Comparison of ENCODE assay signal across 8 cellular contexts in genomic region chr15:45112592-45113379, GRCh38. TPM values are rescaled to one million over a fixed set of nuclear protein-coding genes. Genes with fewer than 3 reads are reported as not detected.
DNase-seq lines count a peak whose midpoint lies in the region; ATAC-seq, FAIRE-seq and TF ChIP-seq lines count a peak whose summit lies in the region.

No MANE protein-coding gene starts in this region.

- peak overlapping the region; percentile 55 for H3K4me3 Mint-ChIP-seq in activated naive CD8-positive, alpha-beta T cell treated with anti-CD3 and anti-CD28 coated beads, Interleukin-2, amount 10 ng/mL, durations not matched to agents 7 days and 5 days

- in situ Hi-C loops in HepG2 (cut with HindIII; ENCODE audit: extremely low pct_ligation_motif_present, low pct_unique_long_range_greater_than_20kb), result no loop called here

- ATAC-seq in heart right ventricle (no peak), heart left ventricle (no peak), HepG2 (no peak), aorta (ENCODE audit: low FRiP score) (peak; percentile 24), HG03280 (IDR thresholded peaks at IDR 0.05; ENCODE audit: unreplicated experiment) (no peak), GM21529 (IDR thresholded peaks at IDR 0.05; ENCODE audit: unreplicated experiment) (no peak)
- ATAC-seq in activated naive CD8-positive, alpha-beta T cell treated with anti-CD3 and anti-CD28 coated beads, Interleukin-2, amount 10 ng/mL, durations not matched to agents 7 days and 5 days (ENCODE audit: low read depth), result no peak

- peaks cover 6 to 40% (median 22%) of the 10 kb centered on the region in 9 donors for H3K4me1 ChIP-seq in heart right ventricle
- H3K4me1 ChIP-seq in heart left ventricle, result peaks cover 3 to 46% (median 19%) of the 10 kb centered on the region in 12 donors
- peaks cover 23% of the 10 kb centered on the region for H3K4me1 ChIP-seq in HepG2 (ENCODE audit: insufficient read depth, low read length)
- H3K4me1 ChIP-seq in aorta (ENCODE audit: control insufficient read depth in 1 of 2, insufficient read depth in 2 of 2, low read length in 2 of 2), result no peaks in the 10 kb centered on the region

- H3K36me3 ChIP-seq in heart right ventricle, result no peaks in the 10 kb centered on the region
- no peaks in the 10 kb centered on the region for H3K36me3 ChIP-seq in heart left ventricle
- no peaks in the 10 kb centered on the region for H3K36me3 ChIP-seq in HepG2 (replicated peaks in 1 of 2; ENCODE audit: control insufficient read depth in 1 of 2, insufficient read depth in 2 of 2, low read length in 2 of 2)
- H3K36me3 ChIP-seq in aorta (ENCODE audit: control insufficient read depth in 1 of 2, insufficient read depth in 2 of 2, low read length in 1 of 2), result no peaks in the 10 kb centered on the region

- peaks cover 81% of the 10 kb centered on the region for H3K27me3 Mint-ChIP-seq in activated naive CD8-positive, alpha-beta T cell treated with anti-CD3 and anti-CD28 coated beads, Interleukin-2, amount 10 ng/mL, durations not matched to agents 7 days and 5 days

- CTCF ChIA-PET in HepG2 (lab: Yijun Ruan, JAX; ENCODE audit: low intra/inter-chr PET ratio, low total read pairs), result no interaction called here

- peak overlapping the region; percentile 18; the same call in 1 of the 2 replicates for H3K4me2 ChIP-seq in HepG2 (ENCODE audit: low read depth, low read length)

- H3K79me2 ChIP-seq in HepG2 (ENCODE audit: insufficient read depth, low read length), result no peaks in the 10 kb centered on the region

- H3K9me3 ChIP-seq in heart right ventricle (no peaks in the 10 kb centered on the region), heart left ventricle (no peaks in the 10 kb centered on the region), HepG2 (ENCODE audit: low read length) (no peaks in the 10 kb centered on the region), aorta (ENCODE audit: control insufficient read depth, low read length) (no peaks in the 10 kb centered on the region)

- 1 to 3% methylated on average over 56 to 57 of the region's 57 CpGs for WGBS in heart right ventricle, 2 donors
- WGBS in heart left ventricle, 4 donors, result 1 to 4% (median 3%) methylated on average over 24 to 57 of the region's 57 CpGs
- WGBS in HepG2 (ENCODE audit: low lambda C conversion rate), result no CpG with 5 or more reads among the region's 57 CpGs
- WGBS in aorta, 2 donors, result 1% methylated on average over 57 of the region's 57 CpGs

- intact Hi-C loops in heart right ventricle (cut with DNase I), result loop anchor here in 2 of 10 donors (10.0 kb wide), 2 partner anchors 68 to 78 kb away; no protein-coding TSS in a partner anchor
- intact Hi-C loops in heart left ventricle (cut with DNase I), result loop anchor here in 3 of 10 donors (10.0 kb wide), 4 partner anchors 48 to 148 kb away; no protein-coding TSS in a partner anchor
- intact Hi-C loops in HepG2 (cut with micrococcal nuclease; ENCODE audit: unreplicated experiment), result no loop called here
- intact Hi-C loops in aorta (cut with DNase I), result no loop called here

- TF ChIP-seq RAD21 in HepG2 (CRISPR knock-in tag; IDR thresholded peaks at IDR 0.05), result no peak

- H3K9me3 Mint-ChIP-seq in activated naive CD8-positive, alpha-beta T cell treated with anti-CD3 and anti-CD28 coated beads, Interleukin-2, amount 10 ng/mL, durations not matched to agents 7 days and 5 days, result no peaks in the 10 kb centered on the region

- no peaks in the 10 kb centered on the region for H3K36me3 Mint-ChIP-seq in activated naive CD8-positive, alpha-beta T cell treated with anti-CD3 and anti-CD28 coated beads, Interleukin-2, amount 10 ng/mL, durations not matched to agents 7 days and 5 days

- no peak overlapping the region for H3K9ac ChIP-seq in HepG2 (ENCODE audit: insufficient read depth, low read depth, low read length)

- DNase-seq in heart right ventricle (no peak), heart left ventricle (no peak), HepG2 (ENCODE audit: low spot score) (no peak), aorta (peak in 1 of 2 donors; percentile 65)
- DNase-seq in activated naive CD8-positive, alpha-beta T cell treated with anti-CD3 and anti-CD28 coated beads, Interleukin-2, amount 10 ng/mL, durations not matched to agents 7 days and 5 days, result peak; percentile 41
- no peak for DNase-seq in activated CD8-positive, alpha-beta memory T cell treated with anti-CD3 and anti-CD28 coated beads for 24 hours

- H3K27ac ChIP-seq in heart right ventricle (no peak overlapping the region), heart left ventricle (no peak overlapping the region), HepG2 (ENCODE audit: extremely low read length, insufficient read depth, low read length) (no peak overlapping the region), aorta (ENCODE audit: low read depth in 1 of 2, low read length in 2 of 2) (no peak overlapping the region)

- H3K4me3 ChIP-seq in heart right ventricle, result peak overlapping the region in 7 of 10 donors; percentile 1 to 16 (median 7)
- peak overlapping the region in 4 of 12 donors; percentile 5 to 17 (median 13) for H3K4me3 ChIP-seq in heart left ventricle
- no peak overlapping the region; a peak in 1 of 6 replicates for H3K4me3 ChIP-seq in HepG2 (replicated peaks in 1 of 3; ENCODE audit: insufficient read depth in 1 of 3, low read depth in 2 of 3, low read length in 3 of 3)
- H3K4me3 ChIP-seq in aorta (ENCODE audit: low read length in 2 of 2), result no peak overlapping the region

- no peak for TF ChIP-seq EP300 in HepG2 (IDR thresholded peaks at IDR 0.05; ENCODE audit: low read depth in 2 of 2, low read length in 2 of 2)
- no peak for TF ChIP-seq EP300 in HepG2 (CRISPR knock-in tag; IDR thresholded peaks at IDR 0.05; ENCODE audit: borderline replicate concordance)

- TF ChIP-seq POLR2A in heart left ventricle (IDR thresholded peaks at IDR 0.05) (no peak), HepG2 (IDR thresholded peaks at IDR 0.05; ENCODE audit: insufficient read depth in 1 of 2, low read depth in 2 of 2, low read length in 2 of 2) (no peak)

- no peak overlapping the region for H2AFZ ChIP-seq in HepG2 (ENCODE audit: low read length)

- POLR2A ChIA-PET in activated naive CD8-positive, alpha-beta T cell treated with anti-CD3 and anti-CD28 coated beads, Interleukin-2, amount 10 ng/mL, durations not matched to agents 7 days and 5 days (lab: Charles Lee), result no interaction called here
- POLR2A ChIA-PET in HepG2 (lab: Yijun Ruan, JAX), result no interaction called here

- no peaks in the 10 kb centered on the region for H4K20me1 ChIP-seq in HepG2 (ENCODE audit: insufficient read depth, low read length)

- peaks cover 18% of the 10 kb centered on the region for H3K4me1 Mint-ChIP-seq in activated naive CD8-positive, alpha-beta T cell treated with anti-CD3 and anti-CD28 coated beads, Interleukin-2, amount 10 ng/mL, durations not matched to agents 7 days and 5 days

- H3K27me3 ChIP-seq in heart right ventricle, result peaks cover 39 to 97% (median 92%) of the 10 kb centered on the region in 7 donors
- peaks cover 49 to 94% (median 71%) of the 10 kb centered on the region in 9 donors for H3K27me3 ChIP-seq in heart left ventricle
- H3K27me3 ChIP-seq in HepG2 (ENCODE audit: control insufficient read depth in 1 of 2, insufficient read depth in 2 of 2, low read length in 2 of 2), result peaks cover 15 to 69% of the 10 kb centered on the region in 2 experiments
- no peaks in the 10 kb centered on the region for H3K27me3 ChIP-seq in aorta (ENCODE audit: control insufficient read depth in 1 of 2, insufficient read depth in 2 of 2, low read length in 1 of 2)

- no peak overlapping the region for H3K27ac Mint-ChIP-seq in activated naive CD8-positive, alpha-beta T cell treated with anti-CD3 and anti-CD28 coated beads, Interleukin-2, amount 10 ng/mL, durations not matched to agents 7 days and 5 days

- FAIRE-seq in HepG2 (lab: Jason Lieb, UNC), result no peak

- TF ChIP-seq CTCF in heart right ventricle (IDR thresholded peaks at IDR 0.05) (no peak), heart left ventricle (IDR thresholded peaks at IDR 0.05) (no peak), HepG2 (CRISPR knock-in tag; IDR thresholded peaks at IDR 0.05) (no peak)

- BruUV-seq in HepG2 (replicated peaks; lab: Mats Ljungman, UMichigan), result no TSS peak

RNA-seq across cellular contexts. Expression of gene DUOX2, which starts 1.2 kb away (rescaled TPM):
- total RNA-seq in heart right ventricle (under 1 TPM in 9 of 10 donors, not detected in 1; 0.05 to 0.49 (median 0.15) TPM), heart left ventricle (1 to 10 TPM in 1 of 9 donors, under 1 TPM in 8; 0.02 to 1.4 (median 0.11) TPM), HepG2 (2016; rRNA removed; fragmentation: Illumina TruSeq; extraction: Trizol) (not detected in 2 replicates), aorta (1 to 10 TPM in 1 of 2 donors, under 1 TPM in 1; 0.65 to 2.6 TPM)
- polyA plus RNA-seq in heart right ventricle (under 1 TPM; 0.03 to 0.73 TPM), heart left ventricle (under 1 TPM; 0.03 to 0.53 TPM), HepG2 (2011; rRNA removed) (0.08 and 0.27 TPM in 2 replicates), aorta (under 1 TPM; 0.03 to 0.13 TPM)
- total RNA-seq in activated naive CD8-positive, alpha-beta T cell treated with anti-CD3 and anti-CD28 coated beads, Interleukin-2, amount 10 ng/mL, durations not matched to agents 7 days and 5 days, result not detected
- not detected in 2 replicates for total RNA-seq in HepG2 (2016; cell fraction: cytosol; rRNA removed; fragmentation: Illumina TruSeq; extraction: Trizol; ENCODE audit: low read depth)
- not detected in 2 replicates for total RNA-seq in HepG2 (2016; cell fraction: insoluble cytoplasmic fraction; rRNA removed; fragmentation: Illumina TruSeq; extraction: Trizol)
- not detected in 2 replicates for total RNA-seq in HepG2 (2016; cell fraction: membrane; rRNA removed; fragmentation: Illumina TruSeq; extraction: Trizol)
- not detected in 2 replicates for total RNA-seq in HepG2 (2016; cell fraction: nucleus; rRNA removed; fragmentation: Illumina TruSeq; extraction: Trizol)
- polyA plus RNA-seq in HepG2 (2011; cell fraction: cytosol; rRNA removed), result 0.04 and 0.06 TPM in 2 replicates
- polyA plus RNA-seq in HepG2 (2011; cell fraction: nucleus; rRNA removed), result 1.3 and 1.5 TPM in 2 replicates
- polyA plus RNA-seq in HepG2 (2012), result 0.09 and 0.39 TPM in 2 replicates
- polyA plus RNA-seq in HepG2 (2016; cell fraction: cytosol; fragmentation: Illumina TruSeq; extraction: Trizol; ENCODE audit: low read depth), result not detected in 2 replicates
- polyA plus RNA-seq in HepG2 (2016; cell fraction: insoluble cytoplasmic fraction; fragmentation: Illumina TruSeq; extraction: Trizol; ENCODE audit: low read depth), result not detected in 2 replicates
- not detected in 2 replicates for polyA plus RNA-seq in HepG2 (2016; cell fraction: membrane; fragmentation: Illumina TruSeq; extraction: Trizol; ENCODE audit: low read depth)
- not detected in 2 replicates for polyA plus RNA-seq in HepG2 (2016; cell fraction: nucleus; fragmentation: Illumina TruSeq; extraction: Trizol; ENCODE audit: insufficient read depth, low read depth)
- polyA minus RNA-seq in HepG2 (2011; rRNA and poly(A)+ RNA removed; ENCODE audit: low replicate concordance), result 0.02 and 0.16 TPM in 2 replicates
- polyA minus RNA-seq in HepG2 (2011; cell fraction: cytosol; rRNA and poly(A)+ RNA removed), result 0.09 and 0.30 TPM in 2 replicates
- 0.39 and 0.62 TPM in 2 replicates for polyA minus RNA-seq in HepG2 (2011; cell fraction: nucleus; rRNA and poly(A)+ RNA removed)

RNA-seq across cellular contexts. Expression of gene DUOXA2, which starts 1.3 kb away (rescaled TPM):
- total RNA-seq in heart right ventricle, result not detected
- polyA plus RNA-seq in heart right ventricle, result not detected
- total RNA-seq in heart left ventricle, result not detected
- under 1 TPM in 1 of 2 donors, not detected in 1; 0.03 TPM for polyA plus RNA-seq in heart left ventricle
- not detected for total RNA-seq in activated naive CD8-positive, alpha-beta T cell treated with anti-CD3 and anti-CD28 coated beads, Interleukin-2, amount 10 ng/mL, durations not matched to agents 7 days and 5 days
- not detected in 2 replicates for total RNA-seq in HepG2 (2016; rRNA removed; fragmentation: Illumina TruSeq; extraction: Trizol)
- total RNA-seq in HepG2 (2016; cell fraction: cytosol; rRNA removed; fragmentation: Illumina TruSeq; extraction: Trizol; ENCODE audit: low read depth), result not detected in 2 replicates
- not detected in 2 replicates for total RNA-seq in HepG2 (2016; cell fraction: insoluble cytoplasmic fraction; rRNA removed; fragmentation: Illumina TruSeq; extraction: Trizol)
- total RNA-seq in HepG2 (2016; cell fraction: membrane; rRNA removed; fragmentation: Illumina TruSeq; extraction: Trizol), result not detected in 2 replicates
- total RNA-seq in HepG2 (2016; cell fraction: nucleus; rRNA removed; fragmentation: Illumina TruSeq; extraction: Trizol), result not detected in 2 replicates
- polyA plus RNA-seq in HepG2 (2011; rRNA removed), result 0.32 and 0.61 TPM in 2 replicates
- 0.27 TPM in 2 replicates for polyA plus RNA-seq in HepG2 (2011; cell fraction: cytosol; rRNA removed)
- 0.90 and 1.2 TPM in 2 replicates for polyA plus RNA-seq in HepG2 (2011; cell fraction: nucleus; rRNA removed)
- polyA plus RNA-seq in HepG2 (2012), result 0.12 and 0.71 TPM in 2 replicates
- not detected in 2 replicates for polyA plus RNA-seq in HepG2 (2016; cell fraction: cytosol; fragmentation: Illumina TruSeq; extraction: Trizol; ENCODE audit: low read depth)
- polyA plus RNA-seq in HepG2 (2016; cell fraction: insoluble cytoplasmic fraction; fragmentation: Illumina TruSeq; extraction: Trizol; ENCODE audit: low read depth), result not detected in 2 replicates
- not detected in 2 replicates for polyA plus RNA-seq in HepG2 (2016; cell fraction: membrane; fragmentation: Illumina TruSeq; extraction: Trizol; ENCODE audit: low read depth)
- polyA plus RNA-seq in HepG2 (2016; cell fraction: nucleus; fragmentation: Illumina TruSeq; extraction: Trizol; ENCODE audit: insufficient read depth, low read depth), result not detected in 2 replicates
- polyA minus RNA-seq in HepG2 (2011; rRNA and poly(A)+ RNA removed; ENCODE audit: low replicate concordance), result 0.32 TPM in 1 of 2 replicates, not detected in the other
- polyA minus RNA-seq in HepG2 (2011; cell fraction: cytosol; rRNA and poly(A)+ RNA removed), result not detected in 2 replicates
- 0.37 TPM in 1 of 2 replicates, not detected in the other for polyA minus RNA-seq in HepG2 (2011; cell fraction: nucleus; rRNA and poly(A)+ RNA removed)
- not detected for total RNA-seq in aorta
- polyA plus RNA-seq in aorta, result under 1 TPM in 1 of 2 donors, not detected in 1; 0.13 TPM

RNA-seq across cellular contexts. Expression of gene DUOXA1, which starts 16.9 kb away (rescaled TPM):
- 1 to 10 TPM in 1 of 10 donors, under 1 TPM in 8, not detected in 1; 0.11 to 1.3 (median 0.47) TPM for total RNA-seq in heart right ventricle
- 1 to 10 TPM in 1 of 2 donors, under 1 TPM in 1; 0.16 to 1.3 TPM for polyA plus RNA-seq in heart right ventricle
- total RNA-seq in heart left ventricle, result 1 to 10 TPM in 1 of 9 donors, under 1 TPM in 5, not detected in 3; 0.21 to 1.3 (median 0.31) TPM
- polyA plus RNA-seq in heart left ventricle, result under 1 TPM; 0.11 to 0.53 TPM
- total RNA-seq in activated naive CD8-positive, alpha-beta T cell treated with anti-CD3 and anti-CD28 coated beads, Interleukin-2, amount 10 ng/mL, durations not matched to agents 7 days and 5 days, result under 1 TPM in 1 of 2 experiments, not detected in 1; 0.68 TPM
- total RNA-seq in HepG2 (2016; rRNA removed; fragmentation: Illumina TruSeq; extraction: Trizol), result not detected in 2 replicates
- total RNA-seq in HepG2 (2016; cell fraction: cytosol; rRNA removed; fragmentation: Illumina TruSeq; extraction: Trizol; ENCODE audit: low read depth), result not detected in 2 replicates
- not detected in 2 replicates for total RNA-seq in HepG2 (2016; cell fraction: insoluble cytoplasmic fraction; rRNA removed; fragmentation: Illumina TruSeq; extraction: Trizol)
- not detected in 2 replicates for total RNA-seq in HepG2 (2016; cell fraction: membrane; rRNA removed; fragmentation: Illumina TruSeq; extraction: Trizol)
- total RNA-seq in HepG2 (2016; cell fraction: nucleus; rRNA removed; fragmentation: Illumina TruSeq; extraction: Trizol), result not detected in 2 replicates
- polyA plus RNA-seq in HepG2 (2011; rRNA removed), result 0.10 TPM in 1 of 2 replicates, not detected in the other
- polyA plus RNA-seq in HepG2 (2011; cell fraction: cytosol; rRNA removed), result 0.03 and 0.07 TPM in 2 replicates
- 0.14 TPM in 1 of 2 replicates, not detected in the other for polyA plus RNA-seq in HepG2 (2011; cell fraction: nucleus; rRNA removed)
- polyA plus RNA-seq in HepG2 (2012), result 0.19 TPM in 1 of 2 replicates, not detected in the other
- not detected in 2 replicates for polyA plus RNA-seq in HepG2 (2016; cell fraction: cytosol; fragmentation: Illumina TruSeq; extraction: Trizol; ENCODE audit: low read depth)
- polyA plus RNA-seq in HepG2 (2016; cell fraction: insoluble cytoplasmic fraction; fragmentation: Illumina TruSeq; extraction: Trizol; ENCODE audit: low read depth), result not detected in 2 replicates
- polyA plus RNA-seq in HepG2 (2016; cell fraction: membrane; fragmentation: Illumina TruSeq; extraction: Trizol; ENCODE audit: low read depth), result not detected in 2 replicates
- polyA plus RNA-seq in HepG2 (2016; cell fraction: nucleus; fragmentation: Illumina TruSeq; extraction: Trizol; ENCODE audit: insufficient read depth, low read depth), result not detected in 2 replicates
- 0.14 TPM in 2 replicates for polyA minus RNA-seq in HepG2 (2011; rRNA and poly(A)+ RNA removed; ENCODE audit: low replicate concordance)
- not detected in 2 replicates for polyA minus RNA-seq in HepG2 (2011; cell fraction: cytosol; rRNA and poly(A)+ RNA removed)
- not detected in 2 replicates for polyA minus RNA-seq in HepG2 (2011; cell fraction: nucleus; rRNA and poly(A)+ RNA removed)
- 1 to 10 TPM in 1 of 2 donors, under 1 TPM in 1; 0.23 to 4.9 TPM for total RNA-seq in aorta
- under 1 TPM; 0.38 to 0.43 TPM for polyA plus RNA-seq in aorta

RNA-seq across cellular contexts. Expression of gene DUOX1, which starts 17.0 kb away (rescaled TPM):
- total RNA-seq in heart right ventricle, result under 1 TPM in 9 of 10 donors, not detected in 1; 0.17 to 0.99 (median 0.61) TPM
- under 1 TPM; 0.14 to 0.80 TPM for polyA plus RNA-seq in heart right ventricle
- total RNA-seq in heart left ventricle, result 1 to 10 TPM in 1 of 9 donors, under 1 TPM in 8; 0.19 to 1.6 (median 0.52) TPM
- polyA plus RNA-seq in heart left ventricle, result under 1 TPM; 0.11 to 0.95 TPM
- total RNA-seq in activated naive CD8-positive, alpha-beta T cell treated with anti-CD3 and anti-CD28 coated beads, Interleukin-2, amount 10 ng/mL, durations not matched to agents 7 days and 5 days, result not detected
- total RNA-seq in HepG2 (2016; rRNA removed; fragmentation: Illumina TruSeq; extraction: Trizol), result not detected in 2 replicates
- not detected in 2 replicates for total RNA-seq in HepG2 (2016; cell fraction: cytosol; rRNA removed; fragmentation: Illumina TruSeq; extraction: Trizol; ENCODE audit: low read depth)
- not detected in 2 replicates for total RNA-seq in HepG2 (2016; cell fraction: insoluble cytoplasmic fraction; rRNA removed; fragmentation: Illumina TruSeq; extraction: Trizol)
- not detected in 2 replicates for total RNA-seq in HepG2 (2016; cell fraction: membrane; rRNA removed; fragmentation: Illumina TruSeq; extraction: Trizol)
- not detected in 2 replicates for total RNA-seq in HepG2 (2016; cell fraction: nucleus; rRNA removed; fragmentation: Illumina TruSeq; extraction: Trizol)
- polyA plus RNA-seq in HepG2 (2011; rRNA removed), result 0.03 TPM in 1 of 2 replicates, not detected in the other
- polyA plus RNA-seq in HepG2 (2011; cell fraction: cytosol; rRNA removed), result not detected in 2 replicates
- polyA plus RNA-seq in HepG2 (2011; cell fraction: nucleus; rRNA removed), result 0.03 TPM in 1 of 2 replicates, not detected in the other
- polyA plus RNA-seq in HepG2 (2012), result 0.28 and 0.65 TPM in 2 replicates
- polyA plus RNA-seq in HepG2 (2016; cell fraction: cytosol; fragmentation: Illumina TruSeq; extraction: Trizol; ENCODE audit: low read depth), result not detected in 2 replicates
- 0.13 TPM in 1 of 2 replicates, not detected in the other for polyA plus RNA-seq in HepG2 (2016; cell fraction: insoluble cytoplasmic fraction; fragmentation: Illumina TruSeq; extraction: Trizol; ENCODE audit: low read depth)
- polyA plus RNA-seq in HepG2 (2016; cell fraction: membrane; fragmentation: Illumina TruSeq; extraction: Trizol; ENCODE audit: low read depth), result not detected in 2 replicates
- not detected in 2 replicates for polyA plus RNA-seq in HepG2 (2016; cell fraction: nucleus; fragmentation: Illumina TruSeq; extraction: Trizol; ENCODE audit: insufficient read depth, low read depth)
- polyA minus RNA-seq in HepG2 (2011; rRNA and poly(A)+ RNA removed; ENCODE audit: low replicate concordance), result 0.47 TPM in 1 of 2 replicates, not detected in the other
- polyA minus RNA-seq in HepG2 (2011; cell fraction: cytosol; rRNA and poly(A)+ RNA removed), result not detected in 2 replicates
- polyA minus RNA-seq in HepG2 (2011; cell fraction: nucleus; rRNA and poly(A)+ RNA removed), result not detected in 2 replicates
- total RNA-seq in aorta, result 1 to 10 TPM in 1 of 2 donors, under 1 TPM in 1; 0.71 to 4.5 TPM
- under 1 TPM; 0.13 to 0.46 TPM for polyA plus RNA-seq in aorta

Comparison
In these comparisons a context has a peak if more than half of its experiments do, and no peak if none do; other contexts are left out.
1. H3K4me3 ChIP-seq: peak in heart right ventricle (7 of 10); none in HepG2 (0 of 3) and aorta (0 of 2).